Comparison of ENCODE assay signal across 8 cellular contexts in genomic region chr2:138500592-138501426, GRCh38.
DNase-seq lines count a peak whose midpoint lies in the region; ATAC-seq lines count a peak whose summit lies in the region.

No MANE protein-coding gene starts in this region.

- peak overlapping the region; percentile 98 for H3K4me3 Mint-ChIP-seq in dendritic cell treated with granulocyte-macrophage colony-stimulating factor and Interleukin-4, amounts not matched to agents 40 ng/mL and 50 ng/mL, for 4 days

- peaks cover 16% of the 10 kb centered on the region for H3K4me1 ChIP-seq in mucosa of stomach (ENCODE audit: control insufficient read depth, insufficient read depth, low read length)

- H3K27me3 Mint-ChIP-seq in dendritic cell treated with granulocyte-macrophage colony-stimulating factor and Interleukin-4, amounts not matched to agents 40 ng/mL and 50 ng/mL, for 4 days: no peaks in the 10 kb centered on the region

- peaks cover 10% of the 10 kb centered on the region for H3K36me3 Mint-ChIP-seq in dendritic cell treated with granulocyte-macrophage colony-stimulating factor and Interleukin-4, amounts not matched to agents 40 ng/mL and 50 ng/mL, for 4 days (ENCODE audit: low read depth)

- peak; percentile 1 for ATAC-seq in GM21529 (IDR thresholded peaks at IDR 0.05; ENCODE audit: unreplicated experiment)
- ATAC-seq in HG03139 (IDR thresholded peaks at IDR 0.05; ENCODE audit: unreplicated experiment): no peak

- peak overlapping the region; percentile 65 for H3K4me3 ChIP-seq in mucosa of stomach (ENCODE audit: low read length)

- no peaks in the 10 kb centered on the region for H3K9me3 Mint-ChIP-seq in dendritic cell treated with granulocyte-macrophage colony-stimulating factor and Interleukin-4, amounts not matched to agents 40 ng/mL and 50 ng/mL, for 4 days

- H3K9me3 ChIP-seq in mucosa of stomach (ENCODE audit: control insufficient read depth, low read length): no peaks in the 10 kb centered on the region

- peak overlapping the region; percentile 91 for H3K27ac Mint-ChIP-seq in dendritic cell treated with granulocyte-macrophage colony-stimulating factor and Interleukin-4, amounts not matched to agents 40 ng/mL and 50 ng/mL, for 4 days

- H3K36me3 ChIP-seq in mucosa of stomach (ENCODE audit: control insufficient read depth, insufficient read depth, low read length): no peaks in the 10 kb centered on the region

- intact Hi-C loops in dendritic cell treated with granulocyte-macrophage colony-stimulating factor and Interleukin-4, amounts not matched to agents 40 ng/mL and 50 ng/mL, for 4 days (cut with micrococcal nuclease): loop anchor here (5.0 to 10.0 kb wide), 2 partner anchors 214 to 539 kb away; partner anchors contain the start of gene HNMT

- peak overlapping the region; percentile 94 for H3K9ac ChIP-seq in mucosa of stomach (ENCODE audit: low read length)

- H3K27me3 ChIP-seq in mucosa of stomach (ENCODE audit: control insufficient read depth, insufficient read depth, low read length): no peaks in the 10 kb centered on the region

- H3K4me1 Mint-ChIP-seq in dendritic cell treated with granulocyte-macrophage colony-stimulating factor and Interleukin-4, amounts not matched to agents 40 ng/mL and 50 ng/mL, for 4 days (ENCODE audit: low read depth): peaks cover 38% of the 10 kb centered on the region

- DNase-seq in D341Med (ENCODE audit: low spot score): peak; percentile 53
- peak; percentile 32 for DNase-seq in NCI-H510A (lab: John Stamatoyannopoulos, UW)
- DNase-seq in kidney tubule cell (ENCODE audit: low spot score): no peak
- DNase-seq in EL: no peak

Comparison
In these comparisons a context has a peak if more than half of its experiments do, and no peak if none do; other contexts are left out.
1. DNase-seq: peak in D341Med (single experiment) and NCI-H510A (single experiment); none in kidney tubule cell (single experiment) and EL (single experiment).